25 cellular contexts compared by ENCODE assay signal in the genomic region with DNA sequence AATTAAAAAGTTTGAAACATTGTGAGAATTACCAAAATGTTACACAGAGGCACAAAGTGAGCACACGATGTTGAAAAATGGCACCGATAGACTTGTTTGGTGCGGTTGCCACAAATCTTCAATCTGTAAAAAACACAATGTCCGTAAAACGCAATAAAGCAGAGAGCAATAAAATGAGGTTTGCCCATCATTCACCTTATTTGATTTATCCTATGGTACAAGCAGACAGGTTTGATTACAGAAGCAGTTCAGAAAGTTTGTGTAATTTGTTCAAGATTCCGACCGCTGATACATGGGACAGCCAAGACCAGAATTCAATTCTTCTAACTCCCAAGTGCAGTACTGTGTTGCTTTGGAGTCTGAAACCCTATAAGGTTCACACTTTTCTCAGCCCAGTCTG.
"Had no signal": no experiment of that assay in that cellular context is flagged by ENCODE, and none has a peak within 500 bp of the region (broad histone marks: within the 10 kb centered on the region; RNA-seq: fewer than 3 reads in every experiment).

No MANE protein-coding gene starts in this region.

- H3K27ac ChIP-seq: coronary artery, esophagus squamous epithelium, heart right ventricle, lower lobe of right lung, neutrophil, pancreas, right lobe of liver, suprapubic skin had no signal

- H3K9me3 Mint-ChIP-seq: stimulated activated naive CD8-positive, alpha-beta T cell treated with anti-CD3 and anti-CD28 coated beads, Interleukin-15, Interleukin-2, amounts not matched to agents 100 ng/mL and 50 ng/mL, for 24 hours had no signal

- H3K36me3 Mint-ChIP-seq: immature natural killer cell; natural killer cell treated with Interleukin-12 subunit alpha and Interleukin-12 subunit beta and Interleukin-15 and Interleukin-18, amount 100 ng/mL, for 72 hours; stimulated activated naive B cell treated with anti-CD40 and anti-IgM and Interleukin-4, amounts not matched to agents 10 μg/mL and 1 μg/mL and 100 μg/mL, for 72 hours had no signal

- ATAC-seq: effector memory CD8-positive, alpha-beta T cell; heart right ventricle; left ventricle myocardium superior; stimulated activated naive B cell treated with anti-CD40 and anti-IgM and Interleukin-4, amounts not matched to agents 10 μg/mL and 1 μg/mL and 100 μg/mL, for 72 hours had no signal

- H3K27me3 Mint-ChIP-seq: effector memory CD8-positive, alpha-beta T cell; stimulated activated naive B cell treated with anti-CD40 and anti-IgM and Interleukin-4, amounts not matched to agents 10 μg/mL and 1 μg/mL and 100 μg/mL, for 72 hours; stimulated activated naive CD8-positive, alpha-beta T cell treated with anti-CD3 and anti-CD28 coated beads, Interleukin-15, Interleukin-2, amounts not matched to agents 100 ng/mL and 50 ng/mL, for 24 hours had no signal

- H3K36me3 ChIP-seq: esophagus squamous epithelium, heart right ventricle, lower lobe of right lung, neutrophil, pancreas, right lobe of liver, suprapubic skin, transverse colon had no signal

- H3K27ac Mint-ChIP-seq: effector memory CD8-positive, alpha-beta T cell; immature natural killer cell; natural killer cell treated with Interleukin-12 subunit alpha and Interleukin-12 subunit beta and Interleukin-15 and Interleukin-18, amount 100 ng/mL, for 72 hours; stimulated activated naive B cell treated with anti-CD40 and anti-IgM and Interleukin-4, amounts not matched to agents 10 μg/mL and 1 μg/mL and 100 μg/mL, for 72 hours; stimulated activated naive CD8-positive, alpha-beta T cell treated with anti-CD3 and anti-CD28 coated beads, Interleukin-15, Interleukin-2, amounts not matched to agents 100 ng/mL and 50 ng/mL, for 24 hours had no signal

- H3K4me1 Mint-ChIP-seq: immature natural killer cell; neural crest cell; stimulated activated naive B cell treated with anti-CD40 and anti-IgM and Interleukin-4, amounts not matched to agents 10 μg/mL and 1 μg/mL and 100 μg/mL, for 72 hours had no signal

- H3K4me3 ChIP-seq: coronary artery, esophagus squamous epithelium, heart right ventricle, lower lobe of right lung, pancreas, right lobe of liver, suprapubic skin, transverse colon had no signal

- H3K9me3 ChIP-seq: esophagus squamous epithelium, heart right ventricle, lower lobe of right lung, neutrophil, pancreas, right lobe of liver, suprapubic skin, transverse colon had no signal

- DNase-seq: dermis blood vessel endothelial cell; effector memory CD8-positive, alpha-beta T cell; erythroblast; esophagus squamous epithelium; foreskin melanocyte; glutamatergic neuron; heart right ventricle; hippocampal formation; immature natural killer cell; kidney glomerular epithelial cell; left ventricle myocardium superior; lower lobe of right lung; pancreas; retina; stimulated activated CD4-positive, alpha-beta T cell treated with anti-CD3 and anti-CD28 coated beads, Interleukin-15, amount 100 ng/mL, for 24 hours; stimulated activated CD4-positive, alpha-beta T cell treated with anti-CD3 and anti-CD28 coated beads, Interleukin-2, amount 100 ng/mL, for 48 hours; stimulated activated naive B cell treated with anti-CD40 and anti-IgM and Interleukin-4, amounts not matched to agents 10 μg/mL and 1 μg/mL and 100 μg/mL, for 72 hours; transverse colon had no signal

- H3K4me3 Mint-ChIP-seq: effector memory CD8-positive, alpha-beta T cell; immature natural killer cell; natural killer cell treated with Interleukin-12 subunit alpha and Interleukin-12 subunit beta and Interleukin-15 and Interleukin-18, amount 100 ng/mL, for 72 hours; neural crest cell; stimulated activated naive B cell treated with anti-CD40 and anti-IgM and Interleukin-4, amounts not matched to agents 10 μg/mL and 1 μg/mL and 100 μg/mL, for 72 hours; stimulated activated naive CD8-positive, alpha-beta T cell treated with anti-CD3 and anti-CD28 coated beads, Interleukin-15, Interleukin-2, amounts not matched to agents 100 ng/mL and 50 ng/mL, for 24 hours had no signal

- H3K27me3 ChIP-seq: esophagus squamous epithelium, neutrophil, pancreas, right lobe of liver, suprapubic skin, transverse colon had no signal

- H3K4me1 ChIP-seq: esophagus squamous epithelium, heart right ventricle, lower lobe of right lung, pancreas, suprapubic skin had no signal
